1 cellular context compared by ENCODE assay signal in the genomic region with DNA sequence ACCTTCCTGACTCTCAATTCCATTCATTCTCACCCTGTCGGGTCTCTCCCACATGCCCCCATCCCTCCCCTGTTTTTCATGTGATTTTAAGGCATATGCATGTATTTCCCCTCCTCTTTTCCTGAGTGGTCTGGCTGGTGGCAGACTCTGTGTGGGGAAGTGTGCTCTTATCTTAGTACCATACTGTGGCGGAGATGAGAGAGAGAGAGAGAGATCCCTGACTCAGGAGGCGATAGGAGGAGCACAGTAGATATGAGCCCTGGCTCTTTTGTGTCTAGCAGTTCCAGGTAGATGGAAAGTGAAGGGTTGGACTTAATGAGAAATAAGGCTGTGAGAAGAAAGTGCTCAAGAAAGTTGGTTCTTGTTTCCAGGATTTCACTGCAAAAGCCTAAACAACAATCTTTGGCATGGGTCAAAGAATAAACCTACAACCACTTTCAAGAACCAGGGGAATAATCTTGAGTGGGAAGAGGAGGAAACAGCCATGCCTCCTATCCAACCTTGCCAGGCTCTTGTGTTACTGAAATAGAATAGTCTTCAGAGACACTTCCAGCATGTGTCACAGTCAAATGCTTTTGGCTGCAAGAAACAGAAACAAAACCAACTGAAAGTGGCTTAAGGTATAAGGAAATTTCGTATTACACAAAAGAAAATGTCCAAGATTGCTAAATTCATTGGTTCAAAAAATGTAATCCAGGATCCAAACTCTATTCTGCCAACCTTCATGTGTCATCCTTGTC.
TF ChIP-seq lines count a peak whose summit lies in the region.

No MANE protein-coding gene starts in this region.

TF ChIP-seq in K562, 482 proteins besides CTCF, POLR2A, EP300 and RAD21 (continued from another document and continues in another):
- TF ChIP-seq, protein P1, sequence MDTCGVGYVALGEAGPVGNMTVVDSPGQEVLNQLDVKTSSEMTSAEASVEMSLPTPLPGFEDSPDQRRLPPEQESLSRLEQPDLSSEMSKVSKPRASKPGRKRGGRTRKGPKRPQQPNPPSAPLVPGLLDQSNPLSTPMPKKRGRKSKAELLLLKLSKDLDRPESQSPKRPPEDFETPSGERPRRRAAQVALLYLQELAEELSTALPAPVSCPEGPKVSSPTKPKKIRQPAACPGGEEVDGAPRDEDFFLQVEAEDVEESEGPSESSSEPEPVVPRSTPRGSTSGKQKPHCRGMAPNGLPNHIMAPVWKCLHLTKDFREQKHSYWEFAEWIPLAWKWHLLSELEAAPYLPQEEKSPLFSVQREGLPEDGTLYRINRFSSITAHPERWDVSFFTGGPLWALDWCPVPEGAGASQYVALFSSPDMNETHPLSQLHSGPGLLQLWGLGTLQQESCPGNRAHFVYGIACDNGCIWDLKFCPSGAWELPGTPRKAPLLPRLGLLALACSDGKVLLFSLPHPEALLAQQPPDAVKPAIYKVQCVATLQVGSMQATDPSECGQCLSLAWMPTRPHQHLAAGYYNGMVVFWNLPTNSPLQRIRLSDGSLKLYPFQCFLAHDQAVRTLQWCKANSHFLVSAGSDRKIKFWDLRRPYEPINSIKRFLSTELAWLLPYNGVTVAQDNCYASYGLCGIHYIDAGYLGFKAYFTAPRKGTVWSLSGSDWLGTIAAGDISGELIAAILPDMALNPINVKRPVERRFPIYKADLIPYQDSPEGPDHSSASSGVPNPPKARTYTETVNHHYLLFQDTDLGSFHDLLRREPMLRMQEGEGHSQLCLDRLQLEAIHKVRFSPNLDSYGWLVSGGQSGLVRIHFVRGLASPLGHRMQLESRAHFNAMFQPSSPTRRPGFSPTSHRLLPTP (IDR thresholded peaks at IDR 0.05; ENCODE audit: borderline replicate concordance, extremely low read depth, insufficient read length), result no peak
- no peak for TF ChIP-seq SRSF9 (IDR thresholded peaks at IDR 0.05; ENCODE audit: borderline replicate concordance, low read depth, low read length)
- TF ChIP-seq TBP (optimal IDR thresholded peaks at IDR 0.05; ENCODE audit: low read depth, low read length), result peak; percentile 38
- no peak for TF ChIP-seq C11orf30 (IDR thresholded peaks at IDR 0.05; ENCODE audit: low read depth)
- no peak for TF ChIP-seq CBX2 (IDR thresholded peaks at IDR 0.05; ENCODE audit: insufficient read depth, low read length, poor library complexity, severe bottlenecking)
- TF ChIP-seq SMARCA5 (IDR thresholded peaks at IDR 0.05), result no peak
- TF ChIP-seq PTRF (tag; IDR thresholded peaks at IDR 0.05), result no peak
- no peak for TF ChIP-seq SRF (CRISPR knock-in tag; IDR thresholded peaks at IDR 0.05)
- peak; percentile 86 for TF ChIP-seq MTA1 (IDR thresholded peaks at IDR 0.05; ENCODE audit: borderline replicate concordance)
- TF ChIP-seq NR2C2 (CRISPR knock-in tag; IDR thresholded peaks at IDR 0.05), result no peak
- 0 out of 2 replicates have a peak, but pooled peaks have one; percentile 34 for TF ChIP-seq NR2C2 (tag; IDR thresholded peaks at IDR 0.05)
- TF ChIP-seq DDX20 (tag; IDR thresholded peaks at IDR 0.05; ENCODE audit: low read depth), result no peak
- no peak for TF ChIP-seq ZNF444 (CRISPR knock-in tag; IDR thresholded peaks at IDR 0.05)
- TF ChIP-seq POLR3A (IDR thresholded peaks at IDR 0.05; ENCODE audit: borderline replicate concordance, extremely low read depth, insufficient read depth, insufficient read length), result no peak
- TF ChIP-seq ZNF24 (IDR thresholded peaks at IDR 0.05), result 0 out of 2 replicates have a peak, but pooled peaks have one; percentile 15
- no peak for TF ChIP-seq RBFOX2 (IDR thresholded peaks at IDR 0.05; ENCODE audit: low read depth, low read length)
- peak; percentile 45; the same call in 1 of the 2 replicates for TF ChIP-seq MAFG (tag; conservative IDR thresholded peaks at IDR 0.05)
- TF ChIP-seq HNRNPUL1 (IDR thresholded peaks at IDR 0.05; ENCODE audit: low read length), result no peak
- TF ChIP-seq E2F6 (IDR thresholded peaks at IDR 0.05; ENCODE audit: borderline replicate concordance in 1 of 2, extremely low read depth in 1 of 2, insufficient read depth in 1 of 2, insufficient read length in 1 of 2, low read depth in 1 of 2, low read length in 1 of 2, poor library complexity in 1 of 2, severe bottlenecking in 1 of 2), result peak in 1 of 2 experiments; percentile 18
- no peak for TF ChIP-seq HCFC1 (IDR thresholded peaks at IDR 0.05; ENCODE audit: low read depth, low read length)
- TF ChIP-seq MEIS2 (IDR thresholded peaks at IDR 0.05; ENCODE audit: partially characterized antibody), result peak; percentile 25
- TF ChIP-seq TFAM (CRISPR knock-in tag; conservative IDR thresholded peaks at IDR 0.05), result no peak
- no peak for TF ChIP-seq ILF3 (IDR thresholded peaks at IDR 0.05; ENCODE audit: borderline replicate concordance)
- TF ChIP-seq ZSCAN29 (IDR thresholded peaks at IDR 0.05), result peak; percentile 30; the same call in 1 of the 2 replicates
- TF ChIP-seq CAMTA2 (CRISPR knock-in tag; conservative IDR thresholded peaks at IDR 0.05), result no peak
- TF ChIP-seq PHF21A (IDR thresholded peaks at IDR 0.05; ENCODE audit: borderline replicate concordance, low read depth), result no peak
- peak; percentile 88 for TF ChIP-seq SPI1 (IDR thresholded peaks at IDR 0.05; ENCODE audit: borderline replicate concordance, low read depth, low read length)
- no peak for TF ChIP-seq CUX1 (CRISPR knock-in tag; IDR thresholded peaks at IDR 0.05)
- TF ChIP-seq SMAD4 (CRISPR knock-in tag; conservative IDR thresholded peaks at IDR 0.05), result peak; percentile 80
- TF ChIP-seq HBP1 (CRISPR knock-in tag; IDR thresholded peaks at IDR 0.05), result no peak
- TF ChIP-seq, protein P2, sequence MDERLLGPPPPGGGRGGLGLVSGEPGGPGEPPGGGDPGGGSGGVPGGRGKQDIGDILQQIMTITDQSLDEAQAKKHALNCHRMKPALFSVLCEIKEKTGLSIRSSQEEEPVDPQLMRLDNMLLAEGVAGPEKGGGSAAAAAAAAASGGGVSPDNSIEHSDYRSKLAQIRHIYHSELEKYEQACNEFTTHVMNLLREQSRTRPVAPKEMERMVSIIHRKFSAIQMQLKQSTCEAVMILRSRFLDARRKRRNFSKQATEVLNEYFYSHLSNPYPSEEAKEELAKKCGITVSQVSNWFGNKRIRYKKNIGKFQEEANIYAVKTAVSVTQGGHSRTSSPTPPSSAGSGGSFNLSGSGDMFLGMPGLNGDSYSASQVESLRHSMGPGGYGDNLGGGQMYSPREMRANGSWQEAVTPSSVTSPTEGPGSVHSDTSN (CRISPR knock-in tag; IDR thresholded peaks at IDR 0.05; ENCODE audit: low read depth), result no peak
- TF ChIP-seq, protein P2 (tag; conservative IDR thresholded peaks at IDR 0.05; ENCODE audit: low read depth), result no peak
- no peak for TF ChIP-seq SNRNP70 (optimal IDR thresholded peaks at IDR 0.05; ENCODE audit: low read depth, low read length)
- TF ChIP-seq ATF6 (CRISPR knock-in tag; IDR thresholded peaks at IDR 0.05), result no peak
- 0 out of 2 replicates have a peak, but pooled peaks have one; percentile 34 for TF ChIP-seq HEY1 (CRISPR knock-in tag; IDR thresholded peaks at IDR 0.05; ENCODE audit: borderline replicate concordance)
- peak; percentile 85; the same call in 1 of the 2 replicates for TF ChIP-seq NFRKB (IDR thresholded peaks at IDR 0.05; ENCODE audit: low read depth)
- no peak for TF ChIP-seq ZNF165 (CRISPR knock-in tag; IDR thresholded peaks at IDR 0.05; ENCODE audit: borderline replicate concordance)
- no peak for TF ChIP-seq ZNF436 (CRISPR knock-in tag; IDR thresholded peaks at IDR 0.05)
- TF ChIP-seq BCL6 (CRISPR knock-in tag; IDR thresholded peaks at IDR 0.05), result no peak
- no peak for TF ChIP-seq TEAD1 (CRISPR knock-in tag; IDR thresholded peaks at IDR 0.05)
- peak; percentile 95 for TF ChIP-seq CTBP1 (IDR thresholded peaks at IDR 0.05; ENCODE audit: borderline replicate concordance)
- TF ChIP-seq, protein P3, sequence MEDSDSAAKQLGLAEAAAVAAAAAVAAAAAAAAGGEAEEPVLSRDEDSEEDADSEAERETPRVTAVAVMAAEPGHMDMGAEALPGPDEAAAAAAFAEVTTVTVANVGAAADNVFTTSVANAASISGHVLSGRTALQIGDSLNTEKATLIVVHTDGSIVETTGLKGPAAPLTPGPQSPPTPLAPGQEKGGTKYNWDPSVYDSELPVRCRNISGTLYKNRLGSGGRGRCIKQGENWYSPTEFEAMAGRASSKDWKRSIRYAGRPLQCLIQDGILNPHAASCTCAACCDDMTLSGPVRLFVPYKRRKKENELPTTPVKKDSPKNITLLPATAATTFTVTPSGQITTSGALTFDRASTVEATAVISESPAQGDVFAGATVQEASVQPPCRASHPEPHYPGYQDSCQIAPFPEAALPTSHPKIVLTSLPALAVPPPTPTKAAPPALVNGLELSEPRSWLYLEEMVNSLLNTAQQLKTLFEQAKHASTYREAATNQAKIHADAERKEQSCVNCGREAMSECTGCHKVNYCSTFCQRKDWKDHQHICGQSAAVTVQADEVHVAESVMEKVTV (CRISPR knock-in tag; IDR thresholded peaks at IDR 0.05), result no peak
- no peak for TF ChIP-seq RBM39 (optimal IDR thresholded peaks at IDR 0.05; ENCODE audit: low read depth, low read length)
- TF ChIP-seq RUNX1 (IDR thresholded peaks at IDR 0.05; ENCODE audit: low read depth), result no peak
- TF ChIP-seq NFE2 (IDR thresholded peaks at IDR 0.05; ENCODE audit: low read depth), result peak; percentile 68
- TF ChIP-seq GTF2F1 (IDR thresholded peaks at IDR 0.05; ENCODE audit: low read depth, low read length), result no peak
